Comparison of ENCODE assay signal across 18 cellular contexts in the genomic region with DNA sequence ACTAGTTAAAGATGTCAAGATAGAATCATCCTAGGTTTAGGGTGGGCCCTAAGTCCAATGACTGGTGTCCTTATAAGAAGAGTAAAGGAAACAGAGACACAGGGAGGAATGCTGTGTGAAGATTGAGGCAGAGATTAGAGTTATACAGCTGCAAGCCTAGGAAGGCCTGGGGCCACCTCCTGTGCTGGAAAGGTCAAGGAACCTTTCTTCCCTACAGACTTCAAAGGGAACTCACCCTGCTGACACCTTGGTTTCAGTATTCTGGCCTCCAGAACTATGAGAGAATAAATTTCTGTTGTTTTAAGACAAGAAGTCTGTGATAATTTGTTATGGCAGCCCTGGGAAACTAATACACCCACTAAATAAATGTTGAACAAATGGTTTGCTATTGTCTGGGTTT.
"Had no signal": no experiment of that assay in that cellular context is flagged by ENCODE, and none has a peak within 500 bp of the region (broad histone marks: within the 10 kb centered on the region; RNA-seq: fewer than 3 reads in every experiment).

No MANE protein-coding gene starts in this region.

- H2AFZ ChIP-seq: parathyroid adenoma had no signal

- H3K9me3 ChIP-seq: gastrocnemius medialis, neutrophil, right lobe of liver, testis had no signal

- H3K27ac ChIP-seq: gastrocnemius medialis, neutrophil, parathyroid adenoma, right lobe of liver, testis had no signal

- H3K27me3 ChIP-seq: gastrocnemius medialis, neutrophil, right lobe of liver, testis had no signal

- H3K36me3 ChIP-seq: gastrocnemius medialis, neutrophil, right lobe of liver had no signal

- H3K4me3 ChIP-seq: gastrocnemius medialis, right lobe of liver, testis had no signal

- H3K79me2 ChIP-seq: parathyroid adenoma had no signal

- DNase-seq: activated CD4-positive, alpha-beta T cell treated with anti-CD3 and anti-CD28 coated beads, Interleukin-2, amount 50 U/mL, for 48 hours; activated T-cell treated with anti-CD3 and anti-CD28 coated beads for 4 hours; gastrocnemius medialis; head of caudate nucleus; kidney glomerular epithelial cell; left ventricle myocardium superior; naive thymus-derived CD4-positive, alpha-beta T cell; right lobe of liver; small intestine; stimulated activated CD4-positive, alpha-beta T cell treated with anti-CD3 and anti-CD28 coated beads, Interleukin-15, amount 100 ng/mL, for 24 hours; stimulated activated CD4-positive, alpha-beta T cell treated with anti-CD3 and anti-CD28 coated beads, Interleukin-4, amount 100 ng/mL, for 1 hour; testis had no signal

- H3K4me1 ChIP-seq: gastrocnemius medialis, parathyroid adenoma, right lobe of liver had no signal

- FAIRE-seq: colon, endometrium, small intestine, TTC549 had no signal

- H3K9ac ChIP-seq: parathyroid adenoma had no signal

- ATAC-seq: gastrocnemius medialis; left ventricle myocardium superior; naive thymus-derived CD4-positive, alpha-beta T cell; right lobe of liver; stimulated activated effector memory CD8-positive, alpha-beta T cell treated with anti-CD3 and anti-CD28 coated beads, Interleukin-12 subunit alpha, Interleukin-12 subunit beta, amount 100 ng/mL, for 72 hours had no signal
